In the genomic region with DNA sequence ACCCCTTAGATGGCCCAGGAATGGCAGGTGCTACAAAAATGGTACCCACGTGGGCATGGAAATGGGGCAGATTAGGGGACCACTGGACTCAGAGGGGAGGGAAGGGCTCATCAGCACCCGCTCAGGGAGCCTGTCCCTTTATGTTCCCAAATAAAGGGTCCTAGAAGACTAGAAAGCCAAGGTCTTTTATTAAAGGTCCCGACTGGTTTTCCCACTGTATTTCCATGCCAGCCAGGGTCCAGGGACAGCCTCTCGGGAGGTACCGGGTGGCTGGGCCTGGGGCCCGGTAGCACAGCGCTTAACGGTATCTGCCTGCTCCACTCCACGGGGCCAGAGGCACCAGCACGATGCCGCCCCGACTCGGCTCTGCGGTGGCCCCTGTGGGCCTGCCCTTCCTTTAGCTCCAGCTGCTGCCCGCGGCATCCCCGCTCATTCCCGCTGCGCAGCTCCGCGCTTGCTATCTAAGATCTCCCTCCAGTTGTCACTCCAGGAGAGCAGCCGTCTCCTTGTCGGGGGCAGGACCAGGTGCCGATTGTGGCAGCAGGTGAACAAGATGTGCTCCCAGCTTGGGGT, we compare ENCODE assay signal across 6 cellular contexts. TPM values are rescaled to one million over a fixed set of nuclear protein-coding genes. Genes with fewer than 3 reads are reported as not detected.
DNase-seq lines count a peak whose midpoint lies in the region; ATAC-seq and TF ChIP-seq lines count a peak whose summit lies in the region.

No MANE protein-coding gene starts in this region.

- TF ChIP-seq CTCF in GM12865 (IDR thresholded peaks at IDR 0.05; ENCODE audit: insufficient read depth, low read depth, low read length, missing control alignments), result no peak

- H3K4me3 ChIP-seq in GM12865 (ENCODE audit: low read depth, low read length), result peak overlapping the region; percentile 93

- peak overlapping the region; percentile 91 for H3K4me3 Mint-ChIP-seq in activated naive CD8-positive, alpha-beta T cell
- peak overlapping the region; percentile 28 to 94 (median 88) for H3K4me3 Mint-ChIP-seq in naive thymus-derived CD8-positive, alpha-beta T cell

- no peaks in the 10 kb centered on the region for H3K9me3 Mint-ChIP-seq in activated naive CD8-positive, alpha-beta T cell (ENCODE audit: low read depth)
- no peaks in the 10 kb centered on the region for H3K9me3 Mint-ChIP-seq in naive thymus-derived CD8-positive, alpha-beta T cell

- H3K27me3 Mint-ChIP-seq in activated naive CD8-positive, alpha-beta T cell, result no peaks in the 10 kb centered on the region
- H3K27me3 Mint-ChIP-seq in naive thymus-derived CD8-positive, alpha-beta T cell, result no peaks in the 10 kb centered on the region

- no peaks in the 10 kb centered on the region for H3K36me3 Mint-ChIP-seq in activated naive CD8-positive, alpha-beta T cell
- H3K36me3 Mint-ChIP-seq in naive thymus-derived CD8-positive, alpha-beta T cell, result peaks cover 0 to 3% (median 0%) of the 10 kb centered on the region in 3 donors

- H3K27ac Mint-ChIP-seq in activated naive CD8-positive, alpha-beta T cell, result peak overlapping the region; percentile 89
- H3K27ac Mint-ChIP-seq in naive thymus-derived CD8-positive, alpha-beta T cell, result peak overlapping the region; percentile 83 to 94 (median 91)

- no peak for DNase-seq in GM12865 (ENCODE audit: low read depth)
- DNase-seq in naive thymus-derived CD8-positive, alpha-beta T cell, result no peak
- DNase-seq in HuH-7.5 (ENCODE audit: low spot score), result no peak
- no peak for DNase-seq in pons (ENCODE audit: low spot score)
- DNase-seq in activated gamma-delta T cell treated with Interleukin-2 at 50 U/mL for 16 hours, result no peak

- peaks cover 24% of the 10 kb centered on the region for H3K4me1 Mint-ChIP-seq in activated naive CD8-positive, alpha-beta T cell (ENCODE audit: low read depth)
- peaks cover 11 to 28% (median 23%) of the 10 kb centered on the region in 4 donors for H3K4me1 Mint-ChIP-seq in naive thymus-derived CD8-positive, alpha-beta T cell

- POLR2A ChIA-PET in naive thymus-derived CD8-positive, alpha-beta T cell (lab: Charles Lee), result interaction anchor here (0.5 to 3.9 kb wide), 15 partner anchors 9 to 118 kb away, joined by 3 to 49 read pairs (median 6); a partner anchor contains a TSS

- ATAC-seq in naive thymus-derived CD8-positive, alpha-beta T cell, result no peak

RNA-seq across cellular contexts. Expression of a gene that starts 1.4 kb away (rescaled TPM):
- total RNA-seq in naive thymus-derived CD8-positive, alpha-beta T cell, result 10 to 100 TPM; 52.8 to 66.6 TPM
- polyA plus RNA-seq in naive thymus-derived CD8-positive, alpha-beta T cell, result 10 to 100 TPM; 46.0 to 53.6 (median 50.6) TPM

RNA-seq across cellular contexts. Expression of a gene that starts 20.4 kb away (rescaled TPM):
- total RNA-seq in naive thymus-derived CD8-positive, alpha-beta T cell, result 10 to 100 TPM; 15.6 to 16.7 TPM
- polyA plus RNA-seq in naive thymus-derived CD8-positive, alpha-beta T cell, result 1 to 10 TPM; 2.7 to 3.3 (median 2.9) TPM

RNA-seq across cellular contexts. Expression of a gene that starts 24.2 kb away (rescaled TPM):
- total RNA-seq in naive thymus-derived CD8-positive, alpha-beta T cell, result 10 to 100 TPM; 25.6 to 27.0 TPM
- polyA plus RNA-seq in naive thymus-derived CD8-positive, alpha-beta T cell, result 10 to 100 TPM; 68.6 to 76.6 (median 70.7) TPM

RNA-seq across cellular contexts. Expression of a gene that starts 42.4 kb away (rescaled TPM):
- total RNA-seq in naive thymus-derived CD8-positive, alpha-beta T cell, result 10 to 100 TPM; 14.2 to 14.8 TPM
- polyA plus RNA-seq in naive thymus-derived CD8-positive, alpha-beta T cell, result 1 to 10 TPM; 1.4 to 4.1 (median 3.1) TPM

RNA-seq across cellular contexts. Expression of a gene that starts 52.6 kb away (rescaled TPM):
- 100 to 1,000 TPM; 250 to 255 TPM for total RNA-seq in naive thymus-derived CD8-positive, alpha-beta T cell
- 100 to 1,000 TPM; 293 to 381 (median 325) TPM for polyA plus RNA-seq in naive thymus-derived CD8-positive, alpha-beta T cell
